9 cellular contexts compared by ENCODE assay signal in the genomic region with DNA sequence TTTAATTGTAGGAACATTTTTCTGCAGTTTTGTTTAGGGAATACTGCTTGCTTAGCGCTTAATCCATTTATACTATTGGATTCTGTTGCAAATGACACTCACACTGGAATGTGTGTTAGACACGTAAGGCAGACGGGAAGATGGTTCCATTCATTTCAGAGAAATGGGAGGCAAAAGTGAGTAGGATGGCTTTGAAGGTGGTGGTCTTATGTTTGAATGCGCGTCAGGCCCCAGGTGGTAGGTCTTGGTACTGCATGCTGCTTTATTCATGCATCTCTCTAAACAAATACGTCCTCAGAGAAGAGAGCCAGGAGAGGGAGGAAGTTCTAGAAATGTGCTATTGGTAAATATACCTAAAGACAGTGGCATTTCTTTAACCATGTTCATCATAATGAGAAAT.
DNase-seq lines count a peak whose midpoint lies in the region; ATAC-seq and TF ChIP-seq lines count a peak whose summit lies in the region.
"Had no signal": no experiment of that assay in that cellular context is flagged by ENCODE, and none has a peak within 500 bp of the region (broad histone marks: within the 10 kb centered on the region; RNA-seq: fewer than 3 reads in every experiment).

No MANE protein-coding gene starts in this region.

- TF ChIP-seq CTCF in H9 (conservative IDR thresholded peaks at IDR 0.05): peak; percentile 82
- peak; percentile 37; the same call in 1 of the 2 replicates for TF ChIP-seq CTCF in WI38 (IDR thresholded peaks at IDR 0.05; ENCODE audit: low read depth, low read length)
- peak; percentile 36 for TF ChIP-seq CTCF in liver (IDR thresholded peaks at IDR 0.05; ENCODE audit: low read depth, low read length, missing input control)
- no peak for TF ChIP-seq CTCF in GM10266 (IDR thresholded peaks at IDR 0.05; ENCODE audit: control insufficient read depth, insufficient read depth, low read depth, missing control alignments)
- no peak for TF ChIP-seq CTCF in uterus (IDR thresholded peaks at IDR 0.05)

- H3K27me3 Mint-ChIP-seq in H9 (ENCODE audit: low read depth): no peaks in the 10 kb centered on the region

- H3K9ac ChIP-seq in H9 (ENCODE audit: extremely low read depth, insufficient read length, low read length) (no peak overlapping the region), liver (ENCODE audit: low read depth in 1 of 2, low read length in 2 of 2) (no peak overlapping the region)

- DNase-seq in Caki2 (ENCODE audit: low read depth) (peak; percentile 16), H9 (peak; percentile 66), GM10266 (ENCODE audit: extremely low spot score) (no peak), uterus (no peak)
- no peak for DNase-seq in stimulated activated effector memory CD8-positive, alpha-beta T cell treated with anti-CD3 and anti-CD28 coated beads, Interleukin-12 subunit alpha, Interleukin-12 subunit beta, amount 100 ng/mL, for 72 hours (ENCODE audit: low spot score in 2 of 2)
- DNase-seq: NCI-H524 treated with DMSO at 0.1 percent for 48 hours had no signal

- H3K4me1 ChIP-seq in H9 (ENCODE audit: insufficient read depth, low read length) (peaks cover 6% of the 10 kb centered on the region), liver (ENCODE audit: control insufficient read depth in 4 of 4, insufficient read depth in 4 of 4, low read length in 3 of 4) (no peaks in the 10 kb centered on the region), uterus (no peaks in the 10 kb centered on the region)

- H4K5ac ChIP-seq in H9 (ENCODE audit: insufficient read length, low read depth, low read length): no peak overlapping the region

- no peak overlapping the region for H3K4ac ChIP-seq in H9 (ENCODE audit: low read depth, low read length)

- no peak overlapping the region for H4K8ac ChIP-seq in H9 (replicated peaks; ENCODE audit: insufficient read length, low read depth, low read length)

- H2BK20ac ChIP-seq in H9 (ENCODE audit: low read depth, low read length, poor library complexity, severe bottlenecking): no peak overlapping the region

- in situ Hi-C loops in Caki2 (cut with HindIII; ENCODE audit: low pct_unique_long_range_greater_than_20kb, low sequenced_read_pairs): no loop called here

- no peak overlapping the region for H3K23ac ChIP-seq in H9 (ENCODE audit: insufficient read length, low read depth, low read length)

- no CpG with 5 or more reads among the region's 6 CpGs for WGBS in H9 (ENCODE audit: extremely low coverage, insufficient read length, low lambda C conversion rate)
- 63% methylated on average over 6 of the region's 6 CpGs for WGBS in liver

- peaks cover 10 to 12% of the 10 kb centered on the region in 2 experiments for H3K9me3 Mint-ChIP-seq in H9
- peaks cover 8% of the 10 kb centered on the region for H3K9me3 Mint-ChIP-seq in stimulated activated effector memory CD8-positive, alpha-beta T cell treated with anti-CD3 and anti-CD28 coated beads, Interleukin-12 subunit alpha, Interleukin-12 subunit beta, amount 100 ng/mL, for 72 hours

- no peak overlapping the region for H3K27ac Mint-ChIP-seq in H9
- no peak overlapping the region for H3K27ac Mint-ChIP-seq in stimulated activated effector memory CD8-positive, alpha-beta T cell treated with anti-CD3 and anti-CD28 coated beads, Interleukin-12 subunit alpha, Interleukin-12 subunit beta, amount 100 ng/mL, for 72 hours

- intact Hi-C loops in uterus (cut with DNase I; ENCODE audit: low total_unique reads): no loop called here

- H3K36me3 Mint-ChIP-seq in H9 (ENCODE audit: insufficient read depth in 1 of 3, low read depth in 3 of 3): peaks cover 6 to 13% (median 12%) of the 10 kb centered on the region in 3 experiments
- no peaks in the 10 kb centered on the region for H3K36me3 Mint-ChIP-seq in stimulated activated effector memory CD8-positive, alpha-beta T cell treated with anti-CD3 and anti-CD28 coated beads, Interleukin-12 subunit alpha, Interleukin-12 subunit beta, amount 100 ng/mL, for 72 hours

- H3K4me1 Mint-ChIP-seq in H9: peaks cover 12 to 15% of the 10 kb centered on the region in 2 experiments
- no peaks in the 10 kb centered on the region for H3K4me1 Mint-ChIP-seq in stimulated activated effector memory CD8-positive, alpha-beta T cell treated with anti-CD3 and anti-CD28 coated beads, Interleukin-12 subunit alpha, Interleukin-12 subunit beta, amount 100 ng/mL, for 72 hours

- TF ChIP-seq RAD21 in liver (IDR thresholded peaks at IDR 0.05): no peak

- H4K91ac ChIP-seq in H9 (ENCODE audit: insufficient read length, low read depth, low read length): no peak overlapping the region

- no peak overlapping the region for H2AFZ ChIP-seq in H9 (ENCODE audit: low read length)

- H3K23me2 ChIP-seq in H9 (ENCODE audit: insufficient read length, low read depth, low read length, poor library complexity, severe bottlenecking): no peaks in the 10 kb centered on the region

- H3K9me3 ChIP-seq in H9 (ENCODE audit: control insufficient read depth, low read depth, low read length) (no peaks in the 10 kb centered on the region), liver (ENCODE audit: control insufficient read depth in 4 of 4, low read length in 3 of 4) (no peaks in the 10 kb centered on the region), uterus (no peaks in the 10 kb centered on the region)

- H3K56ac ChIP-seq in H9 (ENCODE audit: insufficient read length, low read depth, low read length): no peak overlapping the region

- H3K14ac ChIP-seq in H9 (ENCODE audit: insufficient read depth, low read length): no peak overlapping the region

- no peak overlapping the region for H2BK5ac ChIP-seq in H9 (ENCODE audit: insufficient read length, low read length)

- no peak overlapping the region for H3T11ph ChIP-seq in H9 (ENCODE audit: low read length)

- H3K4me3 ChIP-seq in WI38 (ENCODE audit: low read depth, low read length) (no peak overlapping the region), liver (ENCODE audit: low read depth in 1 of 3, low read length in 3 of 3) (no peak overlapping the region), uterus (no peak overlapping the region)

- H2BK12ac ChIP-seq in H9 (ENCODE audit: insufficient read length, low read depth, low read length): no peak overlapping the region

- H2AK5ac ChIP-seq in H9 (ENCODE audit: insufficient read length, low read length): no peak overlapping the region

- TF ChIP-seq POLR2A in uterus (IDR thresholded peaks at IDR 0.05): no peak

- no peaks in the 10 kb centered on the region for H3K79me2 ChIP-seq in H9 (ENCODE audit: insufficient read depth, low read length)

- H2BK15ac ChIP-seq in H9 (ENCODE audit: low read depth, low read length): no peak overlapping the region

- H3K36me3 ChIP-seq in liver (ENCODE audit: control insufficient read depth in 4 of 4, insufficient read depth in 3 of 4, low read depth in 1 of 4, low read length in 3 of 4): no peaks in the 10 kb centered on the region
- no peaks in the 10 kb centered on the region for H3K36me3 ChIP-seq in uterus

- H3K18ac ChIP-seq in H9 (ENCODE audit: insufficient read length, low read depth, low read length): no peak overlapping the region

- no peak overlapping the region for H3K4me3 Mint-ChIP-seq in H9
- H3K4me3 Mint-ChIP-seq in stimulated activated effector memory CD8-positive, alpha-beta T cell treated with anti-CD3 and anti-CD28 coated beads, Interleukin-12 subunit alpha, Interleukin-12 subunit beta, amount 100 ng/mL, for 72 hours: no peak overlapping the region

- no peak overlapping the region for H2BK120ac ChIP-seq in H9 (ENCODE audit: low read depth, low read length, poor library complexity, severe bottlenecking)

- no peak overlapping the region for H3K27ac ChIP-seq in H9 (ENCODE audit: insufficient read length, low read depth, low read length)
- H3K27ac ChIP-seq in liver (ENCODE audit: low read depth in 1 of 2, low read length in 2 of 2): no peak overlapping the region
- H3K27ac ChIP-seq in uterus: no peak overlapping the region

- no peak for ATAC-seq in stimulated activated effector memory CD8-positive, alpha-beta T cell treated with anti-CD3 and anti-CD28 coated beads, Interleukin-12 subunit alpha, Interleukin-12 subunit beta, amount 100 ng/mL, for 72 hours
- ATAC-seq in GM21717 (IDR thresholded peaks at IDR 0.05; ENCODE audit: unreplicated experiment): no peak

- no peaks in the 10 kb centered on the region for H4K20me1 ChIP-seq in H9 (ENCODE audit: control insufficient read depth, insufficient read depth, insufficient read length)

- H3K27me3 ChIP-seq in H9 (ENCODE audit: insufficient read depth, low read length) (no peaks in the 10 kb centered on the region), liver (ENCODE audit: control insufficient read depth in 4 of 4, insufficient read depth in 4 of 4, low read length in 3 of 4) (no peaks in the 10 kb centered on the region), uterus (no peaks in the 10 kb centered on the region)

- H3K79me1 ChIP-seq in H9 (ENCODE audit: insufficient read depth, low read depth, low read length, poor library complexity, severe bottlenecking): no peaks in the 10 kb centered on the region

- no peak overlapping the region for H3K4me2 ChIP-seq in H9 (ENCODE audit: insufficient read depth, insufficient read length, low read length)

TF ChIP-seq in liver, 16 proteins besides CTCF, POLR2A, EP300 and RAD21:
- TF ChIP-seq NR2F2 (IDR thresholded peaks at IDR 0.05) (no peak), HNF4A (conservative IDR thresholded peaks at IDR 0.05) (no peak), HNF4G (IDR thresholded peaks at IDR 0.05) (no peak), FOXA2 (IDR thresholded peaks at IDR 0.05) (no peak), ATF3 (IDR thresholded peaks at IDR 0.05) (no peak), SP1 (IDR thresholded peaks at IDR 0.05) (no peak), GABPA (IDR thresholded peaks at IDR 0.05 in 1 of 2, conservative IDR thresholded peaks at IDR 0.05 in 1 of 2) (no peak)

Comparison
In these comparisons a context has a peak if more than half of its experiments do, and no peak if none do; other contexts are left out.
1. DNase-seq: peak in Caki2 (single experiment) and H9 (single experiment); none in GM10266 (single experiment), uterus (0 of 2) and stimulated activated effector memory CD8-positive, alpha-beta T cell treated with anti-CD3 and anti-CD28 coated beads, Interleukin-12 subunit alpha, Interleukin-12 subunit beta, amount 100 ng/mL, for 72 hours (0 of 2).
2. CTCF ChIP-seq: peak in H9 (single experiment), WI38 (single experiment) and liver (single experiment); none in GM10266 (single experiment) and uterus (0 of 4).